Comparison of ENCODE assay signal across 18 cellular contexts in genomic region chr3:48697952-48698351, GRCh38. TPM values are rescaled to one million over a fixed set of nuclear protein-coding genes. Genes with fewer than 3 reads are reported as not detected.
DNase-seq lines count a peak whose midpoint lies in the region; ATAC-seq and TF ChIP-seq lines count a peak whose summit lies in the region.
"Had no signal": no experiment of that assay in that cellular context is flagged by ENCODE, and none has a peak within 500 bp of the region (broad histone marks: within the 10 kb centered on the region; RNA-seq: fewer than 3 reads in every experiment).

No MANE protein-coding gene starts in this region.

- DNase-seq in cardiac muscle cell (ENCODE audit: low read depth in 1 of 2, low spot score in 1 of 2) (peak in 1 of 2 donors; percentile 13), right atrium auricular region (ENCODE audit: low spot score) (no peak), epithelial cell of prostate (ENCODE audit: low read depth, low spot score) (no peak), KG1 (lab: John Stamatoyannopoulos, UW) (no peak)
- no peak for DNase-seq in stimulated activated effector memory CD8-positive, alpha-beta T cell treated with anti-CD3 and anti-CD28 coated beads, Interleukin-12 subunit alpha, Interleukin-12 subunit beta, amount 100 ng/mL, for 72 hours (ENCODE audit: low spot score in 2 of 2)
- DNase-seq: effector CD8-positive, alpha-beta T cell; lower lobe of right lung; MG63; NCI-H187; occipital lobe; stomach had no signal

- no peaks in the 10 kb centered on the region for H3F3A ChIP-seq in OCI-LY1 (ENCODE audit: insufficient read depth, low read length)

- no peak overlapping the region for H3K27ac Mint-ChIP-seq in stimulated activated effector memory CD8-positive, alpha-beta T cell treated with anti-CD3 and anti-CD28 coated beads, Interleukin-12 subunit alpha, Interleukin-12 subunit beta, amount 100 ng/mL, for 72 hours
- H3K27ac Mint-ChIP-seq: activated T-helper 2 cell treated with anti-CD3 and anti-CD28 coated beads, Interferon-gamma antibody, Interleukin-2, Interleukin-4, amounts not matched to agents 10 μg/mL and 5 μg/mL and 100 μg/mL, durations not matched to agents 14 hours and 24 hours and 36 hours; T-helper 1 cell treated with Interleukin-12 subunit alpha and Interleukin-12 subunit beta and Interleukin-4 antibody, amounts not matched to agents 30 μg/mL and 1 μg/mL, for 36 hours had no signal

- H3K4me2 ChIP-seq in OCI-LY1 (ENCODE audit: low read length): no peak overlapping the region

- peaks cover 70% of the 10 kb centered on the region for H3K79me2 ChIP-seq in OCI-LY1 (ENCODE audit: insufficient read depth, low read length)

- no peaks in the 10 kb centered on the region for H3K9me2 ChIP-seq in OCI-LY1 (ENCODE audit: low read depth, low read length)

- TF ChIP-seq CTCF in cardiac muscle cell (IDR thresholded peaks at IDR 0.05; ENCODE audit: low read depth, low read length): peak; percentile 9
- no peak for TF ChIP-seq CTCF in right atrium auricular region (IDR thresholded peaks at IDR 0.05)
- TF ChIP-seq CTCF in OCI-LY1 (IDR thresholded peaks at IDR 0.05; ENCODE audit: low read length): peak; percentile 35

- H3K27me3 ChIP-seq in cardiac muscle cell (no peaks in the 10 kb centered on the region), right atrium auricular region (no peaks in the 10 kb centered on the region), OCI-LY1 (ENCODE audit: insufficient read depth, low read length) (no peaks in the 10 kb centered on the region)
- H3K27me3 ChIP-seq: MG63, stomach had no signal

- no peak overlapping the region for H3K4me3 ChIP-seq in cardiac muscle cell
- no peak overlapping the region for H3K4me3 ChIP-seq in right atrium auricular region
- H3K4me3 ChIP-seq in OCI-LY1 (ENCODE audit: low read depth, low read length, poor library complexity, severe bottlenecking): no peak overlapping the region
- H3K4me3 ChIP-seq: lower lobe of right lung, MG63, stomach had no signal

- peaks cover 3% of the 10 kb centered on the region for H3K4me1 ChIP-seq in cardiac muscle cell (ENCODE audit: low read depth)
- peaks cover 0 to 47% of the 10 kb centered on the region in 2 donors for H3K4me1 ChIP-seq in right atrium auricular region
- no peaks in the 10 kb centered on the region for H3K4me1 ChIP-seq in OCI-LY1 (ENCODE audit: insufficient read depth, low read length, severe bottlenecking)

- H3K36me3 Mint-ChIP-seq in stimulated activated effector memory CD8-positive, alpha-beta T cell treated with anti-CD3 and anti-CD28 coated beads, Interleukin-12 subunit alpha, Interleukin-12 subunit beta, amount 100 ng/mL, for 72 hours: peaks cover 87% of the 10 kb centered on the region

- H3K36me3 ChIP-seq in cardiac muscle cell (peaks cover 30% of the 10 kb centered on the region), right atrium auricular region (peaks cover 28% of the 10 kb centered on the region), OCI-LY1 (ENCODE audit: insufficient read depth, low read length) (peaks cover 85% of the 10 kb centered on the region)

- no peaks in the 10 kb centered on the region for H3K9me3 ChIP-seq in cardiac muscle cell (ENCODE audit: low read depth)
- no peaks in the 10 kb centered on the region for H3K9me3 ChIP-seq in right atrium auricular region
- H3K9me3 ChIP-seq in OCI-LY1 (ENCODE audit: low read length): no peaks in the 10 kb centered on the region
- H3K9me3 ChIP-seq: lower lobe of right lung, MG63, stomach had no signal

- H3K9ac ChIP-seq in OCI-LY1 (ENCODE audit: low read length): no peak overlapping the region

- H4K20me1 ChIP-seq in OCI-LY1 (ENCODE audit: insufficient read depth, low read length): no peaks in the 10 kb centered on the region; the same call in none of the 2 replicates

- peaks cover 19% of the 10 kb centered on the region for H3K4me1 Mint-ChIP-seq in stimulated activated effector memory CD8-positive, alpha-beta T cell treated with anti-CD3 and anti-CD28 coated beads, Interleukin-12 subunit alpha, Interleukin-12 subunit beta, amount 100 ng/mL, for 72 hours

- no peaks in the 10 kb centered on the region for H3K9me3 Mint-ChIP-seq in stimulated activated effector memory CD8-positive, alpha-beta T cell treated with anti-CD3 and anti-CD28 coated beads, Interleukin-12 subunit alpha, Interleukin-12 subunit beta, amount 100 ng/mL, for 72 hours
- H3K9me3 Mint-ChIP-seq: activated T-helper 2 cell treated with anti-CD3 and anti-CD28 coated beads, Interferon-gamma antibody, Interleukin-2, Interleukin-4, amounts not matched to agents 10 μg/mL and 5 μg/mL and 100 μg/mL, durations not matched to agents 14 hours and 24 hours and 36 hours; T-helper 1 cell treated with Interleukin-12 subunit alpha and Interleukin-12 subunit beta and Interleukin-4 antibody, amounts not matched to agents 30 μg/mL and 1 μg/mL, for 36 hours had no signal

- no peak overlapping the region for H2AFZ ChIP-seq in OCI-LY1 (ENCODE audit: low read length)

- no peak overlapping the region for H3K4me3 Mint-ChIP-seq in stimulated activated effector memory CD8-positive, alpha-beta T cell treated with anti-CD3 and anti-CD28 coated beads, Interleukin-12 subunit alpha, Interleukin-12 subunit beta, amount 100 ng/mL, for 72 hours
- H3K4me3 Mint-ChIP-seq: T-helper 1 cell treated with Interleukin-12 subunit alpha and Interleukin-12 subunit beta and Interleukin-4 antibody, amounts not matched to agents 30 μg/mL and 1 μg/mL, for 36 hours had no signal

- H3K27ac ChIP-seq in cardiac muscle cell (peak overlapping the region; percentile 10), right atrium auricular region (no peak overlapping the region), OCI-LY1 (ENCODE audit: low read depth, low read length, poor library complexity, severe bottlenecking) (no peak overlapping the region), epithelial cell of prostate (peak overlapping the region; percentile 5)
- H3K27ac ChIP-seq: lower lobe of right lung, stomach had no signal

- peak; percentile 34 for ATAC-seq in stimulated activated effector memory CD8-positive, alpha-beta T cell treated with anti-CD3 and anti-CD28 coated beads, Interleukin-12 subunit alpha, Interleukin-12 subunit beta, amount 100 ng/mL, for 72 hours
- ATAC-seq in HG03196 (IDR thresholded peaks at IDR 0.05; ENCODE audit: unreplicated experiment) (no peak), GM18511 (IDR thresholded peaks at IDR 0.05; ENCODE audit: unreplicated experiment) (no peak)
- ATAC-seq: Right ventricle myocardium inferior, sciatic nerve had no signal

RNA-seq across cellular contexts. Expression of gene NCKIPSD, which starts 12.2 kb away (rescaled TPM):
- 68.7 and 73.4 TPM in 2 replicates for total RNA-seq in cardiac muscle cell
- 49.6 and 51.7 TPM in 2 replicates for polyA plus RNA-seq in cardiac muscle cell
- total RNA-seq in right atrium auricular region: 10 to 100 TPM; 51.7 to 97.7 TPM

RNA-seq across cellular contexts. Expression of gene IP6K2, which starts 19.1 kb away (rescaled TPM):
- total RNA-seq in cardiac muscle cell (87.4 and 119 TPM in 2 replicates), right atrium auricular region (10 to 100 TPM; 35.7 to 39.6 TPM)
- 130 and 140 TPM in 2 replicates for polyA plus RNA-seq in cardiac muscle cell

RNA-seq across cellular contexts. Expression of gene CELSR3, which starts 35.3 kb away (rescaled TPM):
- total RNA-seq in cardiac muscle cell (5.4 and 5.9 TPM in 2 replicates), right atrium auricular region (under 1 TPM; 0.11 to 0.59 TPM)
- polyA plus RNA-seq in cardiac muscle cell: 3.1 and 3.4 TPM in 2 replicates

Comparison
In these comparisons a context has a peak if more than half of its experiments do, and no peak if none do; other contexts are left out.
1. H3K27ac ChIP-seq: peak in cardiac muscle cell (single experiment) and epithelial cell of prostate (single experiment); none in right atrium auricular region (0 of 2) and OCI-LY1 (single experiment).
2. CTCF ChIP-seq: peak in cardiac muscle cell (single experiment) and OCI-LY1 (single experiment); none in right atrium auricular region (0 of 2).